Comparison of ENCODE assay signal across 22 cellular contexts in genomic region chr6:97411610-97412009, GRCh38.
"Had no signal": no experiment of that assay in that cellular context is flagged by ENCODE, and none has a peak within 500 bp of the region (broad histone marks: within the 10 kb centered on the region; RNA-seq: fewer than 3 reads in every experiment).

No MANE protein-coding gene starts in this region.

- H3K27ac ChIP-seq: RWPE1, SJCRH30 had no signal

- H3K9me3 ChIP-seq: MG63, SJCRH30 had no signal

- H3K4me1 ChIP-seq: SJCRH30 had no signal

- FAIRE-seq: HepG2 had no signal

- DNase-seq: IMR-90, Karpas-422, KG1, MG63, NCI-H1092, NCI-H1105 treated with DMSO at 0.1 percent for 48 hours, NCI-H1417 treated with DMSO at 0.1 percent for 48 hours, NCI-H146, NCI-H1694 treated with DMSO at 0.1 percent for 48 hours, NCI-H1930, NCI-H2081, NCI-H2107, NCI-H2227 treated with DMSO at 0.1 percent for 48 hours, NCI-H446, NCI-H510A treated with DMSO at 0.1 percent for 48 hours, NCI-H526, SHP77 treated with DMSO at 0.1 percent for 48 hours, SJCRH30 had no signal

- H3K36me3 ChIP-seq: MG63, SJCRH30 had no signal

- H3K4me3 ChIP-seq: MG63, SJCRH30 had no signal

- H3K27me3 ChIP-seq: MG63, SJCRH30 had no signal

- ATAC-seq: HepG2, Panc1, SK-N-SH treated with all-trans-retinoic acid at 6 μM for 48 hours had no signal
